Comparison of ENCODE assay signal across 8 cellular contexts in genomic region chrX:155070975-155071693, GRCh38. TPM values are rescaled to one million over a fixed set of nuclear protein-coding genes. Genes with fewer than 3 reads are reported as not detected.
A peak's percentile ranks its signal among the peaks of the same experiment; 100 is the strongest.
DNase-seq lines count a peak whose midpoint lies in the region; ATAC-seq and TF ChIP-seq lines count a peak whose summit lies in the region.

Gene BRCC3, plus strand, starts transcription at chrX:155071508. Its CDS starts 20 bp downstream, at chrX:155071528.
Gene CMC4, minus strand, starts transcription at chrX:155071136. Its CDS starts 7,113 bp downstream, at chrX:155064023.
Gene MTCP1, minus strand, starts transcription at chrX:155071136. Its CDS starts 5,126 bp downstream, at chrX:155066010.

- peak; percentile 84 for DNase-seq in COLO829 (ENCODE audit: low spot score)
- peak; percentile 61 for DNase-seq in HT1080 (ENCODE audit: low read depth)
- peak; percentile 42 for DNase-seq in NT2/D1 (ENCODE audit: low read depth, low spot score)
- DNase-seq in activated CD8-positive, alpha-beta memory T cell treated with anti-CD3 and anti-CD28 coated beads, Interleukin-2, amount 50 U/mL, for 1 hour (ENCODE audit: extremely low read depth), result peak; percentile 35
- DNase-seq in endothelial cell (ENCODE audit: low spot score), result peak; percentile 71
- DNase-seq in mesothelial cell of epicardium (ENCODE audit: low spot score in 2 of 2, unreplicated experiment in 2 of 2), result peak; percentile 66 to 70
- DNase-seq in stimulated activated CD8-positive, alpha-beta memory T cell treated with anti-CD3 and anti-CD28 coated beads, Interleukin-15, amount 100 ng/mL, for 4 hours (ENCODE audit: low read depth in 2 of 2), result peak; percentile 34 to 53

- H3K9me3 Mint-ChIP-seq in endothelial cell (ENCODE audit: unreplicated experiment) (no peaks in the 10 kb centered on the region), mesothelial cell of epicardium (peaks cover 22% of the 10 kb centered on the region)

- H3K36me3 Mint-ChIP-seq in endothelial cell (ENCODE audit: low read depth, unreplicated experiment) (peaks cover 23% of the 10 kb centered on the region), mesothelial cell of epicardium (peaks cover 11% of the 10 kb centered on the region)

- H3K4me1 Mint-ChIP-seq in endothelial cell (ENCODE audit: unreplicated experiment), result peaks cover 29% of the 10 kb centered on the region
- peaks cover 18% of the 10 kb centered on the region for H3K4me1 Mint-ChIP-seq in mesothelial cell of epicardium

- no peaks in the 10 kb centered on the region for H3K4me1 ChIP-seq in NT2/D1 (ENCODE audit: insufficient read depth, insufficient read length)

- H3K36me3 ChIP-seq in NT2/D1 (ENCODE audit: insufficient read depth, insufficient read length, low read length), result peaks cover 11% of the 10 kb centered on the region

- H3K27me3 Mint-ChIP-seq in endothelial cell (ENCODE audit: unreplicated experiment) (peaks cover 2% of the 10 kb centered on the region), mesothelial cell of epicardium (ENCODE audit: low read depth) (no peaks in the 10 kb centered on the region)

- TF ChIP-seq CTCF in endothelial cell (IDR thresholded peaks at IDR 0.05; ENCODE audit: unreplicated experiment) (no peak), mesothelial cell of epicardium (IDR thresholded peaks at IDR 0.05; ENCODE audit: unreplicated experiment) (no peak)

- ATAC-seq in GM21360 (IDR thresholded peaks at IDR 0.05; ENCODE audit: unreplicated experiment), result peak; percentile 81

- no peaks in the 10 kb centered on the region for H3K27me3 ChIP-seq in NT2/D1 (ENCODE audit: insufficient read depth, insufficient read length)

- peak within 1 kb of the TSS; percentile 73 for H3K4me3 ChIP-seq in NT2/D1 (ENCODE audit: insufficient read length, low read depth)

- peak within 1 kb of the TSS; percentile 88 for H3K27ac Mint-ChIP-seq in endothelial cell (ENCODE audit: unreplicated experiment)
- H3K27ac Mint-ChIP-seq in mesothelial cell of epicardium, result peak within 1 kb of the TSS; percentile 90

- H3K9me3 ChIP-seq in NT2/D1 (ENCODE audit: insufficient read depth, low read length), result no peaks in the 10 kb centered on the region

- H3K4me3 Mint-ChIP-seq in endothelial cell (ENCODE audit: unreplicated experiment) (peak within 1 kb of the TSS; percentile 93), mesothelial cell of epicardium (peak within 1 kb of the TSS; percentile 86)

- H3K9ac ChIP-seq in NT2/D1 (ENCODE audit: insufficient read length, low read depth), result peak within 1 kb of the TSS; percentile 91

RNA-seq across cellular contexts. Expression of gene BRCC3, which starts in this region (rescaled TPM):
- 15.0 and 16.2 TPM in 2 replicates for total RNA-seq in HT1080 (2014; rRNA removed; shearing (Covaris generic))
- 14.8 and 18.2 TPM in 2 replicates for polyA plus RNA-seq in HT1080 (2015; cell fraction: cytosol; rRNA removed)
- polyA plus RNA-seq in HT1080 (2015; cell fraction: nucleus; rRNA removed), result 13.0 and 13.9 TPM in 2 replicates
- 42.5 TPM for total RNA-seq in endothelial cell (ENCODE audit: unreplicated experiment)
- 18.9 to 19.2 TPM (median 19.0 TPM) in 3 replicates for total RNA-seq in mesothelial cell of epicardium

RNA-seq across cellular contexts. Expression of gene CMC4, which starts in this region (rescaled TPM):
- 10.0 and 12.5 TPM in 2 replicates for total RNA-seq in HT1080 (2014; rRNA removed; shearing (Covaris generic))
- 9.1 and 11.3 TPM in 2 replicates for polyA plus RNA-seq in HT1080 (2015; cell fraction: cytosol; rRNA removed)
- polyA plus RNA-seq in HT1080 (2015; cell fraction: nucleus; rRNA removed), result 4.5 and 7.0 TPM in 2 replicates
- 6.1 TPM for total RNA-seq in endothelial cell (ENCODE audit: unreplicated experiment)
- total RNA-seq in mesothelial cell of epicardium, result 5.5 to 6.6 TPM (median 6.2 TPM) in 3 replicates

RNA-seq across cellular contexts. Expression of gene MTCP1, which starts in this region (rescaled TPM):
- 2.9 and 10.0 TPM in 2 replicates for total RNA-seq in HT1080 (2014; rRNA removed; shearing (Covaris generic))
- polyA plus RNA-seq in HT1080 (2015; cell fraction: cytosol; rRNA removed), result 2.0 and 4.0 TPM in 2 replicates
- 15.0 and 21.9 TPM in 2 replicates for polyA plus RNA-seq in HT1080 (2015; cell fraction: nucleus; rRNA removed)
- total RNA-seq in endothelial cell (ENCODE audit: unreplicated experiment), result 15.2 TPM
- total RNA-seq in mesothelial cell of epicardium, result 10.4 to 13.0 TPM (median 13.0 TPM) in 3 replicates

Comparison
In these comparisons a context has a peak if more than half of its experiments do, and no peak if none do; other contexts are left out.
1. Peak in every context shown above with its lines: DNase-seq, ATAC-seq and H3K4me3 ChIP-seq.